Comparison of ENCODE assay signal across 9 cellular contexts in genomic region chr20:62387993-62388635, GRCh38. TPM values are rescaled to one million over a fixed set of nuclear protein-coding genes. Genes with fewer than 3 reads are reported as not detected.
DNase-seq lines count a peak whose midpoint lies in the region; ATAC-seq, FAIRE-seq and TF ChIP-seq lines count a peak whose summit lies in the region.
"Had no signal": no experiment of that assay in that cellular context is flagged by ENCODE, and none has a peak within 500 bp of the region (broad histone marks: within the 10 kb centered on the region; RNA-seq: fewer than 3 reads in every experiment).

No MANE protein-coding gene starts in this region.

- TF ChIP-seq POLR2A in endothelial cell of umbilical vein (IDR thresholded peaks at IDR 0.05; ENCODE audit: low read depth, low read length), result no peak

- dilution Hi-C loops in endothelial cell of umbilical vein (cut with MboI; ENCODE audit: extremely low pct_ligation_motif_present, low sequenced_read_pairs), result no loop called here

- peaks cover 43% of the 10 kb centered on the region for H3K79me2 ChIP-seq in endothelial cell of umbilical vein (ENCODE audit: control insufficient read depth, insufficient read depth, low read length)

- BruUV-seq in endothelial cell of umbilical vein (replicated peaks; lab: Mats Ljungman, UMichigan), result no TSS peak

- FAIRE-seq in endothelial cell of umbilical vein (lab: Jason Lieb, UNC) (no peak), pancreas (lab: Jason Lieb, UNC) (no peak), RCC 7860 (lab: Jason Lieb, UNC) (no peak)

- no peaks in the 10 kb centered on the region for H3K4me1 ChIP-seq in ES-I3 (ENCODE audit: insufficient read depth, low read length)
- H3K4me1 ChIP-seq in endothelial cell of umbilical vein (ENCODE audit: control insufficient read depth, extremely low read depth, insufficient read depth, low read length), result peaks cover 15% of the 10 kb centered on the region
- peaks cover 4 to 17% (median 15%) of the 10 kb centered on the region in 3 donors for H3K4me1 ChIP-seq in pancreas

- no peaks in the 10 kb centered on the region for H3K27me3 ChIP-seq in endothelial cell of umbilical vein (ENCODE audit: control insufficient read depth in 2 of 2, insufficient read depth in 2 of 2, low read length in 2 of 2)
- no peaks in the 10 kb centered on the region for H3K27me3 ChIP-seq in pancreas

- peak overlapping the region; percentile 95; the same call in 1 of the 2 replicates for H3K9ac ChIP-seq in ES-I3 (ENCODE audit: low read depth, low read length)
- H3K9ac ChIP-seq in endothelial cell of umbilical vein (replicated peaks; ENCODE audit: extremely low read depth, insufficient read depth, low read length), result peak overlapping the region; percentile 98

- no peaks in the 10 kb centered on the region for H3K9me3 ChIP-seq in ES-I3 (ENCODE audit: control insufficient read depth, insufficient read depth, low read length)
- no peaks in the 10 kb centered on the region for H3K9me3 ChIP-seq in endothelial cell of umbilical vein (replicated peaks; ENCODE audit: control insufficient read depth, insufficient read depth, low read length)
- H3K9me3 ChIP-seq in pancreas, result no peaks in the 10 kb centered on the region

- H3K27ac ChIP-seq in RWPE1, result peak overlapping the region; percentile 88
- peak overlapping the region; percentile 4 for H3K27ac ChIP-seq in endothelial cell of umbilical vein (ENCODE audit: insufficient read depth, low read depth, low read length)
- no peak overlapping the region for H3K27ac ChIP-seq in pancreas
- no peak overlapping the region for H3K27ac ChIP-seq in substantia nigra (ENCODE audit: low read depth, low read length, poor library complexity, severe bottlenecking)

- POLR2A ChIA-PET in RWPE1 (lab: Yijun Ruan, JAX; ENCODE audit: low non-redundant PET), result interaction anchor here (0.7 to 1.6 kb wide), 4 partner anchors 22 to 1185 kb away, joined by 3 to 5 read pairs (median 4); no protein-coding TSS in a partner anchor
- POLR2A ChIA-PET in endothelial cell of umbilical vein (lab: Charles Lee), result no interaction called here

- H4K20me1 ChIP-seq in endothelial cell of umbilical vein (replicated peaks; ENCODE audit: control insufficient read depth, extremely low read depth, insufficient read depth, low read length), result no peaks in the 10 kb centered on the region

- peaks cover 14% of the 10 kb centered on the region for H3K36me3 ChIP-seq in ES-I3 (ENCODE audit: insufficient read depth, low read length)
- peaks cover 12 to 21% of the 10 kb centered on the region in 2 experiments for H3K36me3 ChIP-seq in endothelial cell of umbilical vein (ENCODE audit: control insufficient read depth in 2 of 2, extremely low read depth in 1 of 2, insufficient read depth in 2 of 2, low read length in 2 of 2)
- peaks cover 0 to 13% (median 0%) of the 10 kb centered on the region in 3 donors for H3K36me3 ChIP-seq in pancreas

- H3K4me2 ChIP-seq in endothelial cell of umbilical vein (ENCODE audit: insufficient read depth, low read length), result peak overlapping the region; percentile 62

- H2AFZ ChIP-seq in endothelial cell of umbilical vein (ENCODE audit: low read depth, low read length), result no peak overlapping the region

- WGBS in pancreas, 2 donors, result 53 to 59% methylated on average over 16 of the region's 16 CpGs

- no peak for DNase-seq in RWPE1 (ENCODE audit: low spot score)
- DNase-seq in endothelial cell of umbilical vein (ENCODE audit: low read depth, low spot score), result no peak
- DNase-seq in pancreas, result no peak
- DNase-seq in GDM1 (lab: John Stamatoyannopoulos, UW), result no peak
- no peak for DNase-seq in substantia nigra (lab: John Stamatoyannopoulos, UW)
- no peak for DNase-seq in RCC 7860 (ENCODE audit: low spot score)

- CTCF ChIA-PET in RWPE1 (lab: Yijun Ruan, JAX) (interaction anchor here (0.5 to 1.3 kb wide), 4 partner anchors 21 to 1173 kb away, joined by 3 to 4 read pairs (median 3); partner anchors contain the start of gene LAMA5), endothelial cell of umbilical vein (lab: Charles Lee) (no interaction called here)

- H3K9me1 ChIP-seq in endothelial cell of umbilical vein (replicated peaks; ENCODE audit: control insufficient read depth, extremely low read depth, insufficient read depth, low read length), result no peaks in the 10 kb centered on the region

- TF ChIP-seq CTCF in RWPE1 (conservative IDR thresholded peaks at IDR 0.05; ENCODE audit: low read depth), result no peak
- TF ChIP-seq CTCF in endothelial cell of umbilical vein (IDR thresholded peaks at IDR 0.05; ENCODE audit: extremely low read depth in 1 of 2, insufficient read depth in 1 of 2, low read depth in 1 of 2, low read length in 2 of 2), result no peak
- TF ChIP-seq CTCF in pancreas (IDR thresholded peaks at IDR 0.05), result no peak

- ATAC-seq in pancreas, result no peak
- no peak for ATAC-seq in GM21528 (IDR thresholded peaks at IDR 0.05; ENCODE audit: low FRiP score, unreplicated experiment)

- H3K4me3 ChIP-seq in endothelial cell of umbilical vein (replicated peaks in 1 of 3; ENCODE audit: insufficient read depth in 1 of 3, low read depth in 1 of 3, low read length in 3 of 3) (peak overlapping the region; percentile 72 to 81 (median 75)), pancreas (peak overlapping the region; percentile 63 to 99 (median 87))

- intact Hi-C loops in endothelial cell of umbilical vein (cut with micrococcal nuclease) (loop anchor here (1.0 to 10.0 kb wide), 4 partner anchors 86 to 417 kb away; partner anchors contain the start of genes ADRM1, MTG2, OGFR and OSBPL2), pancreas (cut with DNase I) (loop anchor here in 1 of 3 donors (10.0 kb wide), 1 partner anchor 213 kb away; no protein-coding TSS in a partner anchor)

TF ChIP-seq in endothelial cell of umbilical vein, 7 proteins besides CTCF, POLR2A, EP300 and RAD21:
- TF ChIP-seq FOS (IDR thresholded peaks at IDR 0.05; ENCODE audit: borderline replicate concordance, insufficient read depth, low read length), result no peak
- TF ChIP-seq MAX (IDR thresholded peaks at IDR 0.05; ENCODE audit: insufficient read depth, insufficient read length), result no peak
- TF ChIP-seq POLR2AphosphoS5 (IDR thresholded peaks at IDR 0.05; ENCODE audit: insufficient read depth, low read depth, low read length), result no peak
- no peak for TF ChIP-seq GATA2 (IDR thresholded peaks at IDR 0.05; ENCODE audit: insufficient read depth, insufficient read length, low read depth, low read length)
- no peak for TF ChIP-seq JUN (IDR thresholded peaks at IDR 0.05; ENCODE audit: borderline replicate concordance, insufficient read depth, insufficient read length, low read depth)
- no peak for TF ChIP-seq EZH2 (IDR thresholded peaks at IDR 0.05; ENCODE audit: borderline replicate concordance, low read depth, low read length, severe bottlenecking)

RNA-seq across cellular contexts. Expression of gene RPS21, which starts 1.2 kb away (rescaled TPM):
- total RNA-seq in endothelial cell of umbilical vein (1,627 and 1,644 TPM in 2 replicates), pancreas (1,000 to 10,000 TPM in 2 of 6 donors, 100 to 1,000 TPM in 4; 662 to 1,102 (median 850) TPM)
- polyA plus RNA-seq in endothelial cell of umbilical vein (6,186 and 7,710 TPM in 2 replicates), pancreas (1,000 to 10,000 TPM; 2,124 to 2,141 TPM)
- polyA plus RNA-seq in endothelial cell of umbilical vein (2011; cell fraction: cytosol; rRNA removed), result 7,058 and 7,187 TPM in 2 replicates
- 1,710 and 1,727 TPM in 2 replicates for polyA plus RNA-seq in endothelial cell of umbilical vein (2011; cell fraction: nucleus; rRNA removed)
- 3,439 and 5,474 TPM in 2 replicates for polyA plus RNA-seq in endothelial cell of umbilical vein (2012)
- polyA minus RNA-seq in endothelial cell of umbilical vein, result 1,355 and 1,842 TPM in 2 replicates
- polyA minus RNA-seq in endothelial cell of umbilical vein (2011; cell fraction: cytosol; rRNA and poly(A)+ RNA removed), result 1,457 TPM
- 192 and 301 TPM in 2 replicates for polyA minus RNA-seq in endothelial cell of umbilical vein (2011; cell fraction: nucleus; rRNA and poly(A)+ RNA removed)

RNA-seq across cellular contexts. Expression of gene CABLES2, which starts 19.0 kb away (rescaled TPM):
- total RNA-seq in endothelial cell of umbilical vein, result 9.9 TPM in 2 replicates
- 7.4 and 7.8 TPM in 2 replicates for polyA plus RNA-seq in endothelial cell of umbilical vein
- 7.5 and 7.8 TPM in 2 replicates for polyA plus RNA-seq in endothelial cell of umbilical vein (2011; cell fraction: cytosol; rRNA removed)
- polyA plus RNA-seq in endothelial cell of umbilical vein (2011; cell fraction: nucleus; rRNA removed), result 9.0 and 9.8 TPM in 2 replicates
- 6.9 and 7.1 TPM in 2 replicates for polyA plus RNA-seq in endothelial cell of umbilical vein (2012)
- polyA minus RNA-seq in endothelial cell of umbilical vein, result 6.4 and 7.2 TPM in 2 replicates
- polyA minus RNA-seq in endothelial cell of umbilical vein (2011; cell fraction: cytosol; rRNA and poly(A)+ RNA removed), result 6.6 TPM
- 4.0 and 4.8 TPM in 2 replicates for polyA minus RNA-seq in endothelial cell of umbilical vein (2011; cell fraction: nucleus; rRNA and poly(A)+ RNA removed)
- 1 to 10 TPM; 1.4 to 2.3 (median 1.9) TPM for total RNA-seq in pancreas
- 1 to 10 TPM; 1.5 to 2.9 TPM for polyA plus RNA-seq in pancreas

RNA-seq across cellular contexts. Expression of gene LAMA5, which starts 21.0 kb away (rescaled TPM):
- total RNA-seq in endothelial cell of umbilical vein, result 138 and 145 TPM in 2 replicates
- polyA plus RNA-seq in endothelial cell of umbilical vein, result 24.0 and 27.2 TPM in 2 replicates
- polyA plus RNA-seq in endothelial cell of umbilical vein (2011; cell fraction: cytosol; rRNA removed), result 11.0 and 16.9 TPM in 2 replicates
- 154 and 169 TPM in 2 replicates for polyA plus RNA-seq in endothelial cell of umbilical vein (2011; cell fraction: nucleus; rRNA removed)
- 61.7 and 63.1 TPM in 2 replicates for polyA plus RNA-seq in endothelial cell of umbilical vein (2012)
- 18.0 and 30.4 TPM in 2 replicates for polyA minus RNA-seq in endothelial cell of umbilical vein
- polyA minus RNA-seq in endothelial cell of umbilical vein (2011; cell fraction: cytosol; rRNA and poly(A)+ RNA removed), result 51.0 TPM
- polyA minus RNA-seq in endothelial cell of umbilical vein (2011; cell fraction: nucleus; rRNA and poly(A)+ RNA removed), result 57.6 and 115 TPM in 2 replicates
- 10 to 100 TPM; 43.6 to 89.5 (median 59.4) TPM for total RNA-seq in pancreas
- 100 to 1,000 TPM; 259 to 344 TPM for polyA plus RNA-seq in pancreas

RNA-seq across cellular contexts. Expression of gene RBBP8NL, which starts 39.2 kb away (rescaled TPM):
- total RNA-seq in endothelial cell of umbilical vein (not detected in 2 replicates), pancreas (1 to 10 TPM in 3 of 6 donors, under 1 TPM in 3; 0.66 to 2.5 (median 1.0) TPM)
- polyA plus RNA-seq in endothelial cell of umbilical vein (not detected in 2 replicates), pancreas (1 to 10 TPM; 2.0 to 4.8 TPM)
- polyA plus RNA-seq in endothelial cell of umbilical vein (2011; cell fraction: cytosol; rRNA removed), result not detected in 2 replicates
- polyA plus RNA-seq in endothelial cell of umbilical vein (2011; cell fraction: nucleus; rRNA removed), result not detected in 2 replicates
- polyA plus RNA-seq in endothelial cell of umbilical vein (2012), result not detected in 2 replicates
- polyA minus RNA-seq in endothelial cell of umbilical vein, result not detected in 2 replicates
- polyA minus RNA-seq in endothelial cell of umbilical vein (2011; cell fraction: cytosol; rRNA and poly(A)+ RNA removed), result not detected
- not detected in 2 replicates for polyA minus RNA-seq in endothelial cell of umbilical vein (2011; cell fraction: nucleus; rRNA and poly(A)+ RNA removed)
- total RNA-seq: renal cortical epithelial cell had no signal

Comparison
In these comparisons a context has a peak if more than half of its experiments do, and no peak if none do; other contexts are left out.
1. H3K27ac ChIP-seq: peak in RWPE1 (single experiment) and endothelial cell of umbilical vein (single experiment); none in pancreas (0 of 4) and substantia nigra (single experiment).